ENCODE assay signal across 8 cellular contexts in the genomic region with DNA sequence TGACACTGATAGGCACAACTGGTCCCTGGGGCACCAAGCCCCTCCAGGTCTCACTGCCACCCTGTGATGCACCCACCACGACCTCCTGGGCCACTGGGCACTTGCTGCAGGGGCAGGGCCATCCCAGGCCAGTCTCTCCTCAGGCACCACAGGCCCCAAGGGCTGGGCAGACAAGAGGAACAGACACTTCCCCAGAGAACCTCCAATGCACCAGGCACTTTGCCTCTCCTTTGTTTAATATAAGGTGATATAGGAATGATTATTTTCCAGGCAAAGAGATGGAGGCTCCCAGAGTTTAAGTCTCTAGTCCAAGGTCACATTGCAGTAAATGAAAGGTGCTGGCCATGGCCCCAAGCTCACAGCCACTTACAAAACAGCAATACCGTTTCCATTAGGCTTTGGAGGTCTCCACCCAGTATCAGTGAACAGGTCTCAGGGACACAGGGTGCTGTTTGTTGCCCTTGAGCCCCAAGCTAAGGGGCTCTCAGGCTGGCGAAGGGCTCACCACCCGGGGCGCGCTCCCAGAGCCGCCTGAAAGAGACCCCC. TPM values are rescaled to one million over a fixed set of nuclear protein-coding genes. Genes with fewer than 3 reads are reported as not detected.
DNase-seq lines count a peak whose midpoint lies in the region; ATAC-seq and TF ChIP-seq lines count a peak whose summit lies in the region.

No MANE protein-coding gene starts in this region.

- H3K4me1 Mint-ChIP-seq in Calu3 (ENCODE audit: low read depth, unreplicated experiment) (peaks cover 22% of the 10 kb centered on the region), IgD-negative memory B cell (peaks cover 13 to 21% (median 17%) of the 10 kb centered on the region in 3 donors)

- H3K27me3 Mint-ChIP-seq in Calu3 (ENCODE audit: unreplicated experiment) (no peaks in the 10 kb centered on the region), IgD-negative memory B cell (no peaks in the 10 kb centered on the region)

- H3K4me3 Mint-ChIP-seq in Calu3 (ENCODE audit: low read depth, unreplicated experiment) (peak overlapping the region; percentile 52), IgD-negative memory B cell (peak overlapping the region; percentile 71 to 88 (median 83))

- intact Hi-C loops in Calu3 (cut with micrococcal nuclease; ENCODE audit: unreplicated experiment) = loop anchor here (2.0 kb wide), 1 partner anchor 33 kb away; no protein-coding TSS in a partner anchor

- no peaks in the 10 kb centered on the region for H3K9me3 ChIP-seq in effector memory CD4-positive, alpha-beta T cell (ENCODE audit: control insufficient read depth, low read length)
- H3K9me3 ChIP-seq in neutrophil = no peaks in the 10 kb centered on the region

- H3K27me3 ChIP-seq in effector memory CD4-positive, alpha-beta T cell (replicated peaks; ENCODE audit: control insufficient read depth, insufficient read depth, low read length, poor library complexity, severe bottlenecking) = no peaks in the 10 kb centered on the region
- no peaks in the 10 kb centered on the region for H3K27me3 ChIP-seq in neutrophil

- no peak overlapping the region for H3K27ac ChIP-seq in effector memory CD4-positive, alpha-beta T cell (ENCODE audit: insufficient read depth, low read length, poor library complexity, severe bottlenecking)
- H3K27ac ChIP-seq in neutrophil = peak overlapping the region; percentile 3

- H3K9me3 Mint-ChIP-seq in Calu3 (ENCODE audit: low read depth, unreplicated experiment) (no peaks in the 10 kb centered on the region), IgD-negative memory B cell (no peaks in the 10 kb centered on the region)

- no TSS peak for BruUV-seq in Calu3 (replicated peaks; lab: Mats Ljungman, UMichigan)

- no peaks in the 10 kb centered on the region for H3K36me3 ChIP-seq in effector memory CD4-positive, alpha-beta T cell (ENCODE audit: control insufficient read depth, insufficient read depth, low read length)
- H3K36me3 ChIP-seq in neutrophil = no peaks in the 10 kb centered on the region

- H3K36me3 Mint-ChIP-seq in Calu3 (ENCODE audit: insufficient read depth, unreplicated experiment) = peaks cover 17% of the 10 kb centered on the region
- no peaks in the 10 kb centered on the region for H3K36me3 Mint-ChIP-seq in IgD-negative memory B cell

- H3K4me3 ChIP-seq in effector memory CD4-positive, alpha-beta T cell (ENCODE audit: insufficient read depth, low read depth, low read length, poor library complexity, severe bottlenecking) = peak overlapping the region; percentile 42
- H3K4me3 ChIP-seq in neutrophil (ENCODE audit: low read depth in 1 of 2, low read length in 1 of 2) = peak overlapping the region; percentile 62 to 65

- no peak for ATAC-seq in HG03469 (IDR thresholded peaks at IDR 0.05; ENCODE audit: unreplicated experiment)

- no peak for DNase-seq in Calu3
- no peak for DNase-seq in effector memory CD4-positive, alpha-beta T cell
- DNase-seq in mucosa of gallbladder (ENCODE audit: low spot score) = no peak
- DNase-seq in central memory CD4-positive, alpha-beta T cell = no peak
- no peak for DNase-seq in AG20443 (ENCODE audit: low spot score)

- CTCF ChIA-PET in Calu3 (lab: Charles Lee) = no interaction called here

- H3K27ac Mint-ChIP-seq in Calu3 (ENCODE audit: unreplicated experiment) = no peak overlapping the region
- peak overlapping the region in 2 of 3 donors; percentile 50 to 53 for H3K27ac Mint-ChIP-seq in IgD-negative memory B cell

- TF ChIP-seq CTCF in Calu3 (IDR thresholded peaks at IDR 0.05; ENCODE audit: unreplicated experiment) (no peak), neutrophil (IDR thresholded peaks at IDR 0.05) (no peak)

- peaks cover 8% of the 10 kb centered on the region for H3K4me1 ChIP-seq in effector memory CD4-positive, alpha-beta T cell (ENCODE audit: control insufficient read depth, insufficient read depth, low read length, poor library complexity, severe bottlenecking)
- H3K4me1 ChIP-seq in neutrophil (ENCODE audit: control insufficient read depth in 1 of 2, insufficient read depth in 1 of 2, low read depth in 1 of 2, low read length in 1 of 2) = peaks cover 24 to 30% of the 10 kb centered on the region in 2 experiments

RNA-seq across cellular contexts. Expression of a gene that starts 4.5 kb away (rescaled TPM):
- total RNA-seq in Calu3 (2022) (11.1 and 16.5 TPM in 2 replicates), mucosa of gallbladder (45.8 TPM)
- not detected for polyA plus RNA-seq in IgD-negative memory B cell

RNA-seq across cellular contexts. Expression of a gene that starts 14.6 kb away (rescaled TPM):
- total RNA-seq in Calu3 (2022) (2.2 and 2.4 TPM in 2 replicates), mucosa of gallbladder (41.9 TPM)
- 0.69 TPM for polyA plus RNA-seq in IgD-negative memory B cell

RNA-seq across cellular contexts. Expression of a gene that starts 26.6 kb away (rescaled TPM):
- 10.8 and 11.9 TPM in 2 replicates for total RNA-seq in Calu3 (2022)
- polyA plus RNA-seq in IgD-negative memory B cell = 42.9 TPM
- 16.5 TPM for total RNA-seq in mucosa of gallbladder

Comparison
In these comparisons a context has a peak if more than half of its experiments do, and no peak if none do; other contexts are left out.
1. RNA of a gene that starts 14.6 kb away (total RNA-seq): 41.9 TPM in mucosa of gallbladder (single experiment); 2.2 to 2.4 TPM in Calu3; every median in the first group is over 10 times any median in the second.